ENCODE assay signal across 1 cellular context in the genomic region with DNA sequence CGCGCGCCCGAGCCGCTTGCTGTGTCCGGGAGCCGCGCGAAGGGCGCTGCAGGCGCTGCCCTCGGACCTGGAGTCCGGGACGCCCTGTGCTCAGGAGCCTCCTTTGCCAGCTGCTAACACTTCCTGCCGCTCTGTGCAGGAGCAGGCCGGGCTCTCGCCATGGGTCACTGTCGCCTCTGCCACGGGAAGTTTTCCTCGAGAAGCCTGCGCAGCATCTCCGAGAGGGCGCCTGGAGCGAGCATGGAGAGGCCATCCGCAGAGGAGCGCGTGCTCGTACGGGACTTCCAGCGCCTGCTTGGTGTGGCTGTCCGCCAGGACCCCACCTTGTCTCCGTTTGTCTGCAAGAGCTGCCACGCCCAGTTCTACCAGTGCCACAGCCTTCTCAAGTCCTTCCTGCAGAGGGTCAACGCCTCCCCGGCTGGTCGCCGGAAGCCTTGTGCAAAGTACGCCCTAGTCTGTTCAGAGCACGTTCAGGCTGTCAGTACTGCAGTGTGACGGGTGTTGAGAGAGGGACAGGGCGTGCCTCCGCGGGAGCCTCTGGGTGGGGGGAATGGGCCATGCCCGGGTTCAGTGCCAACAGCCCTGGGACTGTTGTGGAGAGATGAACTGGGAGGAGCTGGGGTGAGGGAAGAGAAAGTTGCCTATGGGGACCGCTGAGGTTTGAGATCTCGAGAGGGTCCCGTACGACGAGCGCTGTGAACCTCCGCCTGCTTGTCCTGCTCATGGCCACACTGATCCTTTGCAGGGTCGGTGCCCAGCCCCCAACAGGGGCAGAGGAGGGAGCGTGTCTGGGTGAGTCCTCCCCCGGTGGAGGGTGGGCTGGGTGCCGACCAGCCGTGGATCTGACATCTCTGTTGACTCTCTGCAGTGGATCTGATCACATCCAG.
TF ChIP-seq lines count a peak whose summit lies in the region.

No MANE protein-coding gene starts in this region.

TF ChIP-seq in HEK293, 187 proteins besides CTCF, POLR2A, EP300 and RAD21 (continued from another document):
- no peak for TF ChIP-seq ZNF132 (tag by site-specific recombination; IDR thresholded peaks at IDR 0.05; ENCODE audit: borderline replicate concordance)
- TF ChIP-seq ZFP41 (tag by site-specific recombination; IDR thresholded peaks at IDR 0.05; ENCODE audit: borderline replicate concordance): no peak
- TF ChIP-seq ZNF140 (tag by site-specific recombination; IDR thresholded peaks at IDR 0.05): no peak
- TF ChIP-seq ZNF530 (tag by site-specific recombination; IDR thresholded peaks at IDR 0.05; ENCODE audit: low read depth): no peak
- no peak for TF ChIP-seq ZNF571 (tag by site-specific recombination; IDR thresholded peaks at IDR 0.05)
- TF ChIP-seq ZBTB20 (tag by site-specific recombination; IDR thresholded peaks at IDR 0.05): peak; percentile 63; the same call in 1 of the 2 replicates
- TF ChIP-seq, protein P1, sequence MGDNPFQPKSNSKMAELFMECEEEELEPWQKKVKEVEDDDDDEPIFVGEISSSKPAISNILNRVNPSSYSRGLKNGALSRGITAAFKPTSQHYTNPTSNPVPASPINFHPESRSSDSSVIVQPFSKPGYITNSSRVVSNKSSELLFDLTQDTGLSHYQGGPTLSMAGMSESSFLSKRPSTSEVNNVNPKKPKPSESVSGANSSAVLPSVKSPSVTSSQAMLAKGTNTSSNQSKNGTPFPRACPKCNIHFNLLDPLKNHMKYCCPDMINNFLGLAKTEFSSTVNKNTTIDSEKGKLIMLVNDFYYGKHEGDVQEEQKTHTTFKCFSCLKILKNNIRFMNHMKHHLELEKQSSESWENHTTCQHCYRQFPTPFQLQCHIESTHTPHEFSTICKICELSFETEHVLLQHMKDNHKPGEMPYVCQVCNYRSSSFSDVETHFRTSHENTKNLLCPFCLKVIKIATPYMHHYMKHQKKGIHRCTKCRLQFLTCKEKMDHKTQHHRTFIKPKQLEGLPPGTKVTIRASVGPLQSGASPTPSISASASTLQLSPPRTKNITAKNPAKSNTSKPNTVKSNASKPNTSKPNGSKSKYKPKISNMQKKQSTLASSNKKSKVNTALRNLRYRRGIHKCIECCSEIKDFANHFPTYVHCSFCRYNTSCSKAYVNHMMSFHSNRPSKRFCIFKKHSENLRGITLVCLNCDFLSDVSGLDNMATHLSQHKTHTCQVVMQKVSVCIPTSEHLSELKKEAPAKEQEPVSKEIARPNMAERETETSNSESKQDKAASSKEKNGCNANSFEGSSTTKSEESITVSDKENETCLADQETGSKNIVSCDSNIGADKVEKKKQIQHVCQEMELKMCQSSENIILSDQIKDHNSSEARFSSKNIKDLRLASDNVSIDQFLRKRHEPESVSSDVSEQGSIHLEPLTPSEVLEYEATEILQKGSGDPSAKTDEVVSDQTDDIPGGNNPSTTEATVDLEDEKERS (tag by site-specific recombination; IDR thresholded peaks at IDR 0.05): no peak
- TF ChIP-seq, protein P2, sequence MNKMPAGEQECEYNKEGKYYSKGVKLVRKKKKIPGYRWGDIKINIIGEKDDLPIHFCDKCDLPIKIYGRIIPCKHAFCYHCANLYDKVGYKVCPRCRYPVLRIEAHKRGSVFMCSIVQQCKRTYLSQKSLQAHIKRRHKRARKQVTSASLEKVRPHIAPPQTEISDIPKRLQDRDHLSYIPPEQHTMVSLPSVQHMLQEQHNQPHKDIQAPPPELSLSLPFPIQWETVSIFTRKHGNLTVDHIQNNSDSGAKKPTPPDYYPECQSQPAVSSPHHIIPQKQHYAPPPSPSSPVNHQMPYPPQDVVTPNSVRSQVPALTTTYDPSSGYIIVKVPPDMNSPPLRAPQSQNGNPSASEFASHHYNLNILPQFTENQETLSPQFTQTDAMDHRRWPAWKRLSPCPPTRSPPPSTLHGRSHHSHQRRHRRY (tag by site-specific recombination; IDR thresholded peaks at IDR 0.05): no peak
- TF ChIP-seq, protein P3, sequence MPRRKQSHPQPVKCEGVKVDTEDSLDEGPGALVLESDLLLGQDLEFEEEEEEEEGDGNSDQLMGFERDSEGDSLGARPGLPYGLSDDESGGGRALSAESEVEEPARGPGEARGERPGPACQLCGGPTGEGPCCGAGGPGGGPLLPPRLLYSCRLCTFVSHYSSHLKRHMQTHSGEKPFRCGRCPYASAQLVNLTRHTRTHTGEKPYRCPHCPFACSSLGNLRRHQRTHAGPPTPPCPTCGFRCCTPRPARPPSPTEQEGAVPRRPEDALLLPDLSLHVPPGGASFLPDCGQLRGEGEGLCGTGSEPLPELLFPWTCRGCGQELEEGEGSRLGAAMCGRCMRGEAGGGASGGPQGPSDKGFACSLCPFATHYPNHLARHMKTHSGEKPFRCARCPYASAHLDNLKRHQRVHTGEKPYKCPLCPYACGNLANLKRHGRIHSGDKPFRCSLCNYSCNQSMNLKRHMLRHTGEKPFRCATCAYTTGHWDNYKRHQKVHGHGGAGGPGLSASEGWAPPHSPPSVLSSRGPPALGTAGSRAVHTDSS (tag by site-specific recombination; IDR thresholded peaks at IDR 0.05): no peak
- TF ChIP-seq KLF1 (tag by site-specific recombination; IDR thresholded peaks at IDR 0.05): peak; percentile 97
- no peak for TF ChIP-seq ZNF549 (tag by site-specific recombination; IDR thresholded peaks at IDR 0.05)
- no peak for TF ChIP-seq ZNF175 (tag by site-specific recombination; IDR thresholded peaks at IDR 0.05)
- TF ChIP-seq ZNF335 (tag by site-specific recombination; conservative IDR thresholded peaks at IDR 0.05): peak; percentile 32; the same call in 1 of the 2 replicates
